1 cellular context compared by ENCODE assay signal in the genomic region with DNA sequence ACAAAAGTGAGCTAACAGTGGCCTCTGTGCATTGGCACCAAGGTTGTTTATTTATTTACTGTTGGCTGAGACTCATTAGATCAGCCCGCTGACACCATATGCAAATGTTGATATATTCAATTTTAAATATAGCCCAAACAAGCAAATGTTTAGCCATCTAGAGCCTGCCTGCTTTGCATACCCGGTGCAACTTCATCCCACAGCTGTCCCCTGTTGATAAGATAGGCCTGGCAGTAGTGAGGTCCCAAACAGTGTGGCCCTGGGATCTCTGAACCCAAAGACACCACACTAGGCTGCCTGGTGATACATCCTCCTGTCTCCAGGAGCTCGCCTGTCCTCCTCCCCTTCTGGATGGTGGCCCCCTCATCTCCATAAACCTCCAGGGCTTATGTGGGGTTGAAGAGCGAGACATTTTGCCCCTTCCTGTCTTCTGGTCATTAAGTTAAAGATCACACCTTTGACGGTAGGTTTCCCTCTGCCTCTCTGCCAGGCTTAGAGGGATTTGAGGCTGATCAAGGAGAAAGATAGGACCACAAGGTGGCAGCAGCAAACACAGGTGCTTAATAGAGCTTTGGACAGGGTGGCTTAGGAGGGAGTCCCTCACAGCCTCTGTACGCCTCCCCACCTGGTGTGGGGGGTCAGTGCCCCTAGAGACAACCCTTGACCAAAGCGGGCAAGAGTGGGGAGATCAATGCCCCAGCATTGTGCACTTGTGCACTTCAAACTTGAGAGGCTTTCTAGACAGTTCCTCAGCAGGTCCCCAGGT.
TF ChIP-seq lines count a peak whose summit lies in the region.

No MANE protein-coding gene starts in this region.

TF ChIP-seq in WTC11, 78 proteins besides CTCF, POLR2A, EP300 and RAD21 (continued from another document):
- TF ChIP-seq, protein P1, sequence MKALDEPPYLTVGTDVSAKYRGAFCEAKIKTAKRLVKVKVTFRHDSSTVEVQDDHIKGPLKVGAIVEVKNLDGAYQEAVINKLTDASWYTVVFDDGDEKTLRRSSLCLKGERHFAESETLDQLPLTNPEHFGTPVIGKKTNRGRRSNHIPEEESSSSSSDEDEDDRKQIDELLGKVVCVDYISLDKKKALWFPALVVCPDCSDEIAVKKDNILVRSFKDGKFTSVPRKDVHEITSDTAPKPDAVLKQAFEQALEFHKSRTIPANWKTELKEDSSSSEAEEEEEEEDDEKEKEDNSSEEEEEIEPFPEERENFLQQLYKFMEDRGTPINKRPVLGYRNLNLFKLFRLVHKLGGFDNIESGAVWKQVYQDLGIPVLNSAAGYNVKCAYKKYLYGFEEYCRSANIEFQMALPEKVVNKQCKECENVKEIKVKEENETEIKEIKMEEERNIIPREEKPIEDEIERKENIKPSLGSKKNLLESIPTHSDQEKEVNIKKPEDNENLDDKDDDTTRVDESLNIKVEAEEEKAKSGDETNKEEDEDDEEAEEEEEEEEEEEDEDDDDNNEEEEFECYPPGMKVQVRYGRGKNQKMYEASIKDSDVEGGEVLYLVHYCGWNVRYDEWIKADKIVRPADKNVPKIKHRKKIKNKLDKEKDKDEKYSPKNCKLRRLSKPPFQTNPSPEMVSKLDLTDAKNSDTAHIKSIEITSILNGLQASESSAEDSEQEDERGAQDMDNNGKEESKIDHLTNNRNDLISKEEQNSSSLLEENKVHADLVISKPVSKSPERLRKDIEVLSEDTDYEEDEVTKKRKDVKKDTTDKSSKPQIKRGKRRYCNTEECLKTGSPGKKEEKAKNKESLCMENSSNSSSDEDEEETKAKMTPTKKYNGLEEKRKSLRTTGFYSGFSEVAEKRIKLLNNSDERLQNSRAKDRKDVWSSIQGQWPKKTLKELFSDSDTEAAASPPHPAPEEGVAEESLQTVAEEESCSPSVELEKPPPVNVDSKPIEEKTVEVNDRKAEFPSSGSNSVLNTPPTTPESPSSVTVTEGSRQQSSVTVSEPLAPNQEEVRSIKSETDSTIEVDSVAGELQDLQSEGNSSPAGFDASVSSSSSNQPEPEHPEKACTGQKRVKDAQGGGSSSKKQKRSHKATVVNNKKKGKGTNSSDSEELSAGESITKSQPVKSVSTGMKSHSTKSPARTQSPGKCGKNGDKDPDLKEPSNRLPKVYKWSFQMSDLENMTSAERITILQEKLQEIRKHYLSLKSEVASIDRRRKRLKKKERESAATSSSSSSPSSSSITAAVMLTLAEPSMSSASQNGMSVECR (CRISPR knock-in tag; IDR thresholded peaks at IDR 0.05; ENCODE audit: borderline replicate concordance), result no peak
- TF ChIP-seq, protein P2, sequence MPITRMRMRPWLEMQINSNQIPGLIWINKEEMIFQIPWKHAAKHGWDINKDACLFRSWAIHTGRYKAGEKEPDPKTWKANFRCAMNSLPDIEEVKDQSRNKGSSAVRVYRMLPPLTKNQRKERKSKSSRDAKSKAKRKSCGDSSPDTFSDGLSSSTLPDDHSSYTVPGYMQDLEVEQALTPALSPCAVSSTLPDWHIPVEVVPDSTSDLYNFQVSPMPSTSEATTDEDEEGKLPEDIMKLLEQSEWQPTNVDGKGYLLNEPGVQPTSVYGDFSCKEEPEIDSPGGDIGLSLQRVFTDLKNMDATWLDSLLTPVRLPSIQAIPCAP (CRISPR knock-in tag; IDR thresholded peaks at IDR 0.05), result no peak
- TF ChIP-seq, protein P3, sequence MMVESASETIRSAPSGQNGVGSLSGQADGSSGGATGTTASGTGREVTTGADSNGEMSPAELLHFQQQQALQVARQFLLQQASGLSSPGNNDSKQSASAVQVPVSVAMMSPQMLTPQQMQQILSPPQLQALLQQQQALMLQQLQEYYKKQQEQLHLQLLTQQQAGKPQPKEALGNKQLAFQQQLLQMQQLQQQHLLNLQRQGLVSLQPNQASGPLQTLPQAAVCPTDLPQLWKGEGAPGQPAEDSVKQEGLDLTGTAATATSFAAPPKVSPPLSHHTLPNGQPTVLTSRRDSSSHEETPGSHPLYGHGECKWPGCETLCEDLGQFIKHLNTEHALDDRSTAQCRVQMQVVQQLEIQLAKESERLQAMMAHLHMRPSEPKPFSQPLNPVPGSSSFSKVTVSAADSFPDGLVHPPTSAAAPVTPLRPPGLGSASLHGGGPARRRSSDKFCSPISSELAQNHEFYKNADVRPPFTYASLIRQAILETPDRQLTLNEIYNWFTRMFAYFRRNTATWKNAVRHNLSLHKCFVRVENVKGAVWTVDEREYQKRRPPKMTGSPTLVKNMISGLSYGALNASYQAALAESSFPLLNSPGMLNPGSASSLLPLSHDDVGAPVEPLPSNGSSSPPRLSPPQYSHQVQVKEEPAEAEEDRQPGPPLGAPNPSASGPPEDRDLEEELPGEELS (CRISPR knock-in tag; IDR thresholded peaks at IDR 0.05), result no peak
- no peak for TF ChIP-seq ZNF138 (CRISPR knock-in tag; conservative IDR thresholded peaks at IDR 0.05)
- no peak for TF ChIP-seq KAT7 (CRISPR knock-in tag; IDR thresholded peaks at IDR 0.05; ENCODE audit: borderline replicate concordance)
- TF ChIP-seq HMGA2 (CRISPR knock-in tag; IDR thresholded peaks at IDR 0.05), result no peak
- no peak for TF ChIP-seq JAZF1 (CRISPR knock-in tag; IDR thresholded peaks at IDR 0.05)
- TF ChIP-seq TP53 (CRISPR knock-in tag; IDR thresholded peaks at IDR 0.05), result no peak
- TF ChIP-seq ELF4 (CRISPR knock-in tag; IDR thresholded peaks at IDR 0.05; ENCODE audit: low read depth), result no peak
- TF ChIP-seq RORB (CRISPR knock-in tag; IDR thresholded peaks at IDR 0.05), result no peak
- TF ChIP-seq NR3C1 (CRISPR knock-in tag; conservative IDR thresholded peaks at IDR 0.05; ENCODE audit: low read depth), result no peak
- TF ChIP-seq NFYB (CRISPR knock-in tag; conservative IDR thresholded peaks at IDR 0.05; ENCODE audit: low read depth), result no peak
- TF ChIP-seq ZNF671 (CRISPR knock-in tag; IDR thresholded peaks at IDR 0.05), result no peak
